Comparison of ENCODE assay signal across 8 cellular contexts in the genomic region with DNA sequence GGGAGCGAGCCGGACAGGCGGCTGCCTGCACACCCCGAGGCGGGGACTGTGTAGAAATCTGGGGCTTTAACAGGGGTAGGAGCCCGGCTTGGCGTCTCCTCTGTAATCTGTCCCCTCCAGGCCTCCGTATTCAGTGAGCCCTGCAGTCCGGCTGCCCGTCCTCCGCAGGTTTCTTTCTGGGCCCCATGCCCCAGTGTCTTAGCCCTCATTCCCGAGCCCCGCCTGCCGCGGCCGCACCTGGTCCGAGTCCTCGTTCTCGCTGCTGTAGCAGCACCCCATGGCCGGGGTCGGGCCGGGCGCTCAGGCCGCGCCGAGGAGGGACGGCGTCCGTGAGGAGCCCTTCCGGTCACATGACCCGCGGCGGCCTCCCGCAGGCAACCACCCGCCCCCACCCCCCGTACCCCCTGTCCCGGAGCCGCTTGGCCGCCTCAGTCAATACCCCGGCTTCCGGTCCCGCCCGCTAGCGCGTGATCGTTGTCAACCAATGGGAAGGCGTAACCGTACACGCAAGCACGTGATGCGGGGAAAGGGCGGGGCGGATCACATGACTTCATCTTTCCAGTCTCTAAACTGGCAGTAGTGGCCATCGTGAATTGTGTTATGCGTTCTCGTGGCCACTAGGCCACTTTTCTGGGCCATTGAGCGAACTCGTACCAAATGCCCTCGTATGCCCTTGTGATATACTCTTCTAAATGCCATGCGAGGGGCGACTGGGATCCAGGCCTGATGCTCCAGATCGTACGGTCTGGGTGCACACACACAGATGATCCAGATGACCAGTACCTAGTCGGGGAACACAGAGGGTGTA. TPM values are rescaled to one million over a fixed set of nuclear protein-coding genes. Genes with fewer than 3 reads are reported as not detected.
DNase-seq lines count a peak whose midpoint lies in the region; ATAC-seq, FAIRE-seq and TF ChIP-seq lines count a peak whose summit lies in the region.

A gene (minus strand): TSS at position 352 of the 808 bp plus-strand sequence. CDS start 73 bp downstream, at position 279.

- FAIRE-seq in small intestine (lab: Jason Lieb, UNC), result no peak

- in situ Hi-C loops in ACHN (cut with HindIII; ENCODE audit: low pct_ligation_motif_present, low pct_unique_long_range_greater_than_20kb, low sequenced_read_pairs), result no loop called here
- in situ Hi-C loops in mammary epithelial cell (cut with MboI; ENCODE audit: low sequenced_read_pairs in 2 of 2), result no loop called here

- peaks cover 49% of the 10 kb centered on the region for H3K79me2 ChIP-seq in mammary epithelial cell (ENCODE audit: insufficient read depth, low read length)

- H3K36me3 ChIP-seq in WERI-Rb-1 (peaks cover 31% of the 10 kb centered on the region), mammary epithelial cell (ENCODE audit: insufficient read depth, low read length) (peaks cover 9% of the 10 kb centered on the region), small intestine (ENCODE audit: control insufficient read depth in 2 of 2, insufficient read depth in 2 of 2, low read length in 2 of 2) (peaks cover 4 to 11% of the 10 kb centered on the region in 2 donors)

- H4K20me1 ChIP-seq in mammary epithelial cell (ENCODE audit: insufficient read depth, low read length), result no peaks in the 10 kb centered on the region

- H3K27me3 ChIP-seq in WERI-Rb-1 (ENCODE audit: insufficient read depth, low read depth, severe bottlenecking) (no peaks in the 10 kb centered on the region), mammary epithelial cell (ENCODE audit: insufficient read depth, low read length) (no peaks in the 10 kb centered on the region), small intestine (ENCODE audit: control insufficient read depth in 2 of 2, insufficient read depth in 2 of 2, low read length in 2 of 2) (no peaks in the 10 kb centered on the region)

- peak within 1 kb of the TSS; percentile 95 for H2AFZ ChIP-seq in mammary epithelial cell (ENCODE audit: low read depth, low read length)

- TSS peak; percentile 66 for BruUV-seq in mammary epithelial cell (replicated peaks; lab: Mats Ljungman, UMichigan)

- H3K4me1 ChIP-seq in mammary epithelial cell (ENCODE audit: insufficient read depth, low read length) (peaks cover 31% of the 10 kb centered on the region), small intestine (ENCODE audit: control insufficient read depth in 2 of 2, insufficient read depth in 1 of 2, low read depth in 1 of 2, low read length in 1 of 2) (peaks cover 3 to 4% of the 10 kb centered on the region in 2 donors)

- peak within 1 kb of the TSS; percentile 96 for H3K9ac ChIP-seq in mammary epithelial cell (ENCODE audit: insufficient read depth, low read length)

- TF ChIP-seq CTCF in WERI-Rb-1 (IDR thresholded peaks at IDR 0.05; ENCODE audit: low read depth, low read length), result peak; percentile 55
- TF ChIP-seq CTCF in mammary epithelial cell (conservative IDR thresholded peaks at IDR 0.05 in 1 of 2, IDR thresholded peaks at IDR 0.05 in 1 of 2; ENCODE audit: extremely low read depth in 1 of 2, insufficient read depth in 1 of 2, low read depth in 1 of 2, low read length in 2 of 2), result peak; percentile 35 to 40

- dilution Hi-C loops in mammary epithelial cell (cut with HindIII; ENCODE audit: low sequenced_read_pairs), result no loop called here

- H3K4me3 ChIP-seq in WERI-Rb-1 (ENCODE audit: low read depth, low read length) (peak within 1 kb of the TSS; percentile 92), mammary epithelial cell (replicated peaks in 1 of 3; ENCODE audit: insufficient read depth in 1 of 3, low read depth in 2 of 3, low read length in 3 of 3) (peak within 1 kb of the TSS; percentile 80 to 94 (median 84)), small intestine (ENCODE audit: low read depth in 1 of 2, low read length in 2 of 2) (peak within 1 kb of the TSS; percentile 79 to 93)

- intact Hi-C loops in mammary epithelial cell (cut with micrococcal nuclease), result loop anchor here (1.0 to 5.0 kb wide), 6 partner anchors 9 to 119 kb away; a partner anchor contains a TSS

- ATAC-seq in GM18870 (IDR thresholded peaks at IDR 0.05; ENCODE audit: unreplicated experiment), result peak; percentile 64
- peak; percentile 83 for ATAC-seq in HG03135 (IDR thresholded peaks at IDR 0.05; ENCODE audit: unreplicated experiment)

- peak within 1 kb of the TSS; percentile 98 for H3K27ac ChIP-seq in WERI-Rb-1
- peak within 1 kb of the TSS; percentile 86 for H3K27ac ChIP-seq in mammary epithelial cell (ENCODE audit: insufficient read depth, low read depth, low read length)
- peak within 1 kb of the TSS; percentile 81 to 91 for H3K27ac ChIP-seq in small intestine (ENCODE audit: low read depth in 1 of 2, low read length in 1 of 2)

- CTCF ChIA-PET in mammary epithelial cell (lab: Charles Lee; ENCODE audit: low non-redundant PET), result interaction anchor here (0.5 kb wide), 1 partner anchor 42 kb away, joined by 4 read pairs; no protein-coding TSS in a partner anchor

- peak; percentile 97 for DNase-seq in ACHN
- peak; percentile 99 for DNase-seq in NCI-H2227 (lab: John Stamatoyannopoulos, UW; ENCODE audit: unreplicated experiment)
- peak; percentile 99 for DNase-seq in WERI-Rb-1
- DNase-seq in mammary epithelial cell, result peak; percentile 95
- peak; percentile 98 for DNase-seq in iPS-NIHi11 (ENCODE audit: low spot score)
- DNase-seq in small intestine, result peak; percentile 99

- H3K4me2 ChIP-seq in mammary epithelial cell (ENCODE audit: insufficient read depth, low read depth, low read length), result peak within 1 kb of the TSS; percentile 90

- H3K9me3 ChIP-seq in WERI-Rb-1 (ENCODE audit: severe bottlenecking), result no peaks in the 10 kb centered on the region
- H3K9me3 ChIP-seq in mammary epithelial cell (replicated peaks; ENCODE audit: insufficient read depth, low read length), result no peaks in the 10 kb centered on the region
- no peaks in the 10 kb centered on the region for H3K9me3 ChIP-seq in small intestine (ENCODE audit: control insufficient read depth, low read depth)

- WGBS in mammary epithelial cell (ENCODE audit: low coverage, missing lambda C conversion rate), result 7% methylated on average over 36 of the region's 64 CpGs
- 4% methylated on average over 55 to 64 of the region's 64 CpGs for WGBS in small intestine, 3 donors

RNA-seq across cellular contexts. Expression of the gene that starts here (rescaled TPM):
- 100 to 1,000 TPM; 105 to 183 TPM for total RNA-seq in mammary epithelial cell
- polyA plus RNA-seq in mammary epithelial cell, result 175 TPM
- polyA minus RNA-seq in mammary epithelial cell, result 96.7 TPM
- 100 to 1,000 TPM; 118 to 149 (median 120) TPM for polyA plus RNA-seq in small intestine

Comparison
In these comparisons a context has a peak if more than half of its experiments do, and no peak if none do; other contexts are left out.
1. Peak in every context shown above with its lines: DNase-seq, ATAC-seq, H3K4me3 ChIP-seq and H3K27ac ChIP-seq.